Comparison of ENCODE assay signal across 15 cellular contexts in the genomic region with DNA sequence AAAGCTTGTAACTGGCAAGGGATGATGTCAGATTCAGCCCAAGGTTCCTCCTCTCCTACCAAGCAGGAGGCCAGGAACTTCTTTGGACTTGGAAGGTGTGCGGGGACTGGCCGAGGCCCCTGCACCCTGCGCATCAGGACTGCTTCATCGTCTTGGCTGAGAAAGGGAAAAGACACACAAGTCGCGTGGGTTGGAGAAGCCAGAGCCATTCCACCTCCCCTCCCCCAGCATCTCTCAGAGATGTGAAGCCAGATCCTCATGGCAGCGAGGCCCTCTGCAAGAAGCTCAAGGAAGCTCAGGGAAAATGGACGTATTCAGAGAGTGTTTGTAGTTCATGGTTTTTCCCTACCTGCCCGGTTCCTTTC. TPM values are rescaled to one million over a fixed set of nuclear protein-coding genes. Genes with fewer than 3 reads are reported as not detected.
DNase-seq lines count a peak whose midpoint lies in the region; ATAC-seq and TF ChIP-seq lines count a peak whose summit lies in the region.
"Had no signal": no experiment of that assay in that cellular context is flagged by ENCODE, and none has a peak within 500 bp of the region (broad histone marks: within the 10 kb centered on the region; RNA-seq: fewer than 3 reads in every experiment).

No MANE protein-coding gene starts in this region.

- no peak for ATAC-seq in PC-3
- ATAC-seq: left lobe of liver, sciatic nerve had no signal

- H3K9me3 Mint-ChIP-seq in activated CD4-positive, alpha-beta T cell treated with anti-CD3 and anti-CD28 coated beads, Interleukin-2, amount 10 ng/mL, durations not matched to agents 24 days and 14 days, result peaks cover 6% of the 10 kb centered on the region
- H3K9me3 Mint-ChIP-seq in activated naive CD8-positive, alpha-beta T cell treated with anti-CD3 and anti-CD28 coated beads for 36 hours, result peaks cover 20% of the 10 kb centered on the region

- peak overlapping the region; percentile 37 for H3K4me3 Mint-ChIP-seq in activated CD4-positive, alpha-beta T cell treated with anti-CD3 and anti-CD28 coated beads, Interleukin-2, amount 10 ng/mL, durations not matched to agents 24 days and 14 days
- peak overlapping the region; percentile 22 for H3K4me3 Mint-ChIP-seq in activated naive CD8-positive, alpha-beta T cell treated with anti-CD3 and anti-CD28 coated beads for 36 hours
- H3K4me3 Mint-ChIP-seq: H9 had no signal

- DNase-seq in activated CD4-positive, alpha-beta T cell treated with anti-CD3 and anti-CD28 coated beads, Interleukin-2, amount 10 ng/mL, durations not matched to agents 24 days and 14 days, result peak; percentile 66
- DNase-seq in activated CD4-positive, alpha-beta T cell treated with anti-CD3 and anti-CD28 coated beads for 48 hours, result no peak
- DNase-seq in activated naive CD8-positive, alpha-beta T cell treated with anti-CD3 and anti-CD28 coated beads for 36 hours, result no peak
- DNase-seq in GM10266 (ENCODE audit: extremely low spot score) (no peak), PC-3 (no peak), G401 (ENCODE audit: low spot score) (no peak)
- DNase-seq: 8988T, amygdala, colonic mucosa, esophagus squamous epithelium, H9 had no signal

- H3K4me2 ChIP-seq in PC-3 (ENCODE audit: low read length), result no peak overlapping the region

- peaks cover 56% of the 10 kb centered on the region for H3K4me1 Mint-ChIP-seq in activated CD4-positive, alpha-beta T cell treated with anti-CD3 and anti-CD28 coated beads, Interleukin-2, amount 10 ng/mL, durations not matched to agents 24 days and 14 days
- H3K4me1 Mint-ChIP-seq in activated naive CD8-positive, alpha-beta T cell treated with anti-CD3 and anti-CD28 coated beads for 36 hours, result peaks cover 71% of the 10 kb centered on the region

- H3K27ac ChIP-seq in KOPT-K1 (ENCODE audit: low read depth, low read length, poor library complexity, severe bottlenecking) (peak overlapping the region; percentile 92), neutrophil (peak overlapping the region; percentile 85), PC-3 (ENCODE audit: low read length) (no peak overlapping the region)
- H3K27ac ChIP-seq: colonic mucosa, esophagus squamous epithelium had no signal

- H3K27me3 Mint-ChIP-seq in activated CD4-positive, alpha-beta T cell treated with anti-CD3 and anti-CD28 coated beads, Interleukin-2, amount 10 ng/mL, durations not matched to agents 24 days and 14 days, result no peaks in the 10 kb centered on the region
- no peaks in the 10 kb centered on the region for H3K27me3 Mint-ChIP-seq in activated naive CD8-positive, alpha-beta T cell treated with anti-CD3 and anti-CD28 coated beads for 36 hours

- no peak overlapping the region for H3K9ac ChIP-seq in PC-3 (ENCODE audit: low read length)

- H3K4me3 ChIP-seq in neutrophil (ENCODE audit: low read depth in 1 of 2, low read length in 1 of 2) (no peak overlapping the region), PC-3 (ENCODE audit: low read length) (no peak overlapping the region)
- H3K4me3 ChIP-seq: colonic mucosa, esophagus squamous epithelium had no signal

- H3K27me3 ChIP-seq in neutrophil, result no peaks in the 10 kb centered on the region
- no peaks in the 10 kb centered on the region for H3K27me3 ChIP-seq in PC-3 (ENCODE audit: low read length)
- H3K27me3 ChIP-seq: colonic mucosa, esophagus squamous epithelium had no signal

- H3K9me2 ChIP-seq in PC-3 (replicated peaks; ENCODE audit: low read length), result no peaks in the 10 kb centered on the region

- H3K9me3 ChIP-seq in KOPT-K1 (ENCODE audit: insufficient read depth, low read length, poor library complexity, severe bottlenecking) (peaks cover 4% of the 10 kb centered on the region), neutrophil (no peaks in the 10 kb centered on the region), PC-3 (ENCODE audit: low read length) (no peaks in the 10 kb centered on the region)
- H3K9me3 ChIP-seq: colonic mucosa, esophagus squamous epithelium had no signal

- peaks cover 91% of the 10 kb centered on the region for H3K36me3 Mint-ChIP-seq in activated CD4-positive, alpha-beta T cell treated with anti-CD3 and anti-CD28 coated beads, Interleukin-2, amount 10 ng/mL, durations not matched to agents 24 days and 14 days (ENCODE audit: low read depth)
- H3K36me3 Mint-ChIP-seq in activated naive CD8-positive, alpha-beta T cell treated with anti-CD3 and anti-CD28 coated beads for 36 hours, result peaks cover 88% of the 10 kb centered on the region

- no TSS peak for BruUV-seq in PC-3 (replicated peaks; lab: Mats Ljungman, UMichigan)

- 0 out of 2 replicates have a peak, but pooled peaks cover 4% of the 10 kb centered on the region for H3K79me2 ChIP-seq in PC-3 (ENCODE audit: low read length)

- H3K36me3 ChIP-seq in KOPT-K1 (ENCODE audit: insufficient read depth, low read length), result peaks cover 73% of the 10 kb centered on the region
- H3K36me3 ChIP-seq in neutrophil, result peaks cover 63% of the 10 kb centered on the region
- peaks cover 19% of the 10 kb centered on the region for H3K36me3 ChIP-seq in PC-3 (ENCODE audit: low read depth, low read length)

- CTCF ChIA-PET in PC-3 (lab: Charles Lee), result no interaction called here

- in situ Hi-C loops in G401 (cut with HindIII; ENCODE audit: low sequenced_read_pairs), result no loop called here

- no peaks in the 10 kb centered on the region for H4K20me1 ChIP-seq in PC-3 (ENCODE audit: low read length)

- POLR2A ChIA-PET in PC-3 (lab: Charles Lee; ENCODE audit: unreplicated experiment), result no interaction called here

- H3F3A ChIP-seq in PC-3 (ENCODE audit: low read length, unreplicated experiment), result no peaks in the 10 kb centered on the region

- H2AFZ ChIP-seq in PC-3 (ENCODE audit: low read length), result no peak overlapping the region

- H3K4me1 ChIP-seq in neutrophil (ENCODE audit: control insufficient read depth in 1 of 2, insufficient read depth in 1 of 2, low read depth in 1 of 2, low read length in 1 of 2) (peaks cover 54 to 55% of the 10 kb centered on the region in 2 experiments), PC-3 (ENCODE audit: insufficient read depth, low read length) (no peaks in the 10 kb centered on the region)
- H3K4me1 ChIP-seq: colonic mucosa had no signal

- TF ChIP-seq CTCF in neutrophil (IDR thresholded peaks at IDR 0.05), result no peak
- TF ChIP-seq CTCF in GM10266 (IDR thresholded peaks at IDR 0.05; ENCODE audit: control insufficient read depth, insufficient read depth, low read depth, missing control alignments), result no peak
- TF ChIP-seq CTCF in PC-3 (conservative IDR thresholded peaks at IDR 0.05; ENCODE audit: low read depth, low read length), result no peak

- intact Hi-C loops in activated CD4-positive, alpha-beta T cell treated with anti-CD3 and anti-CD28 coated beads, Interleukin-2, amount 10 ng/mL, durations not matched to agents 24 days and 14 days (cut with micrococcal nuclease), result no loop called here
- intact Hi-C loops in PC-3 (cut with micrococcal nuclease), result no loop called here

- peak overlapping the region; percentile 85 for H3K27ac Mint-ChIP-seq in activated CD4-positive, alpha-beta T cell treated with anti-CD3 and anti-CD28 coated beads, Interleukin-2, amount 10 ng/mL, durations not matched to agents 24 days and 14 days
- H3K27ac Mint-ChIP-seq in activated naive CD8-positive, alpha-beta T cell treated with anti-CD3 and anti-CD28 coated beads for 36 hours, result peak overlapping the region; percentile 88
- H3K27ac Mint-ChIP-seq: H9 had no signal

RNA-seq across cellular contexts. Expression of a gene that starts 14.4 kb away (rescaled TPM):
- 249 and 254 TPM in 2 replicates for total RNA-seq in activated CD4-positive, alpha-beta T cell treated with anti-CD3 and anti-CD28 coated beads, Interleukin-2, amount 10 ng/mL, durations not matched to agents 24 days and 14 days
- total RNA-seq in activated naive CD8-positive, alpha-beta T cell treated with anti-CD3 and anti-CD28 coated beads for 36 hours, result 100 to 1,000 TPM; 214 to 222 TPM
- 21.9 TPM in 2 replicates for total RNA-seq in PC-3 (2014; rRNA removed)
- total RNA-seq in G401 (2014; rRNA removed; shearing (Covaris generic)), result 0.75 and 2.2 TPM in 2 replicates
